Comparison of ENCODE assay signal across 6 cellular contexts in the genomic region with DNA sequence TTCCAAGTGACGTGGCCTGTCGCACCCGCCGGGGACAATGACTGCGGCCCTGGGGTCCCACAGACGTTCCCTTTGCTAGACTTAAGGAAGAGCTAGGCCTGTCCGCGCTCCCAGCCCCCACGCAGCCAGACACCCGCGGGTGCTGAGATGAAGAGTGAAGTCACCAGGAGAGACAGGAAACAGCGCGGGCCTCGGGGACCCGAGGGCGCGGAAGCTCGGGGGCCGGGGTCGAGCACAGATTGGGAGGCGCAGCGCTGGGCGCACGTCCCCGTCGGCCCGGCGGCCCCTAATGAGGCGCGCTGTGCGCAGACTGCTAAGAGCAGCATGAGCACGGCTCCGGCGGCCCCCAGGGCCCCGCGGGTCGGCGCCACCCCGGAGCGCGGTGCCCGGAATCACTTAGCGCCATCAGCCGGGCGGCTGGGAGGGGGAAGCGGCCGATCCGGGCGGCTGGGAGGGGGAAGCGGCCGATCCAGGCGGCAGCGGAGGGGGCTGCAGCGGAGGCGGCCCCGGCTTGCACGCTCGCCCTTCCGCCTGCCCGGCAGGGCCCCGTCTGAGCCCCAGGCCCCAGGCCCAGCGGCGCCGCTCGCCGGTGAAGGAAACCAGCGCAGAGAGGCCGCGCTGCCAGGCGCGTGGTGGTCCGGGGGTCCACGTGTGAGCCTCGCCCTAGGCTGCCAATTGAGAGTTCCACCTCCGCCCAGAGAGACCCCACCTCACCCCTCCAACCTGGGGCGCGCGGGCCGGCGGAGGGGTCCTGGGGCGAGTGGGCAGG. TPM values are rescaled to one million over a fixed set of nuclear protein-coding genes. Genes with fewer than 3 reads are reported as not detected.
DNase-seq lines count a peak whose midpoint lies in the region; ATAC-seq and TF ChIP-seq lines count a peak whose summit lies in the region.
"Had no signal": no experiment of that assay in that cellular context is flagged by ENCODE, and none has a peak within 500 bp of the region (broad histone marks: within the 10 kb centered on the region; RNA-seq: fewer than 3 reads in every experiment).

No MANE protein-coding gene starts in this region.

- no peak for TF ChIP-seq CTCF in fibroblast of villous mesenchyme (IDR thresholded peaks at IDR 0.05; ENCODE audit: insufficient read depth, low read depth, low read length)
- TF ChIP-seq CTCF in suprapubic skin (IDR thresholded peaks at IDR 0.05), result no peak

- no peak for TF ChIP-seq POLR2A in suprapubic skin (IDR thresholded peaks at IDR 0.05)

- peaks cover 12% of the 10 kb centered on the region for H3K4me1 ChIP-seq in suprapubic skin
- H3K4me1 ChIP-seq: SJSA1 had no signal

- no peaks in the 10 kb centered on the region for H3K9me3 ChIP-seq in suprapubic skin
- H3K9me3 ChIP-seq: SJSA1 had no signal

- H3K4me3 ChIP-seq in fibroblast of villous mesenchyme (ENCODE audit: low read depth, low read length) (peak overlapping the region; percentile 40), suprapubic skin (peak overlapping the region; percentile 43)
- H3K4me3 ChIP-seq: SJSA1 had no signal

- peaks cover 43% of the 10 kb centered on the region for H3K27me3 ChIP-seq in suprapubic skin

- DNase-seq in activated CD4-positive, alpha-beta T cell treated with anti-CD3 and anti-CD28 coated beads, Interleukin-2, amount 50 U/mL, for 48 hours, result peak; percentile 41 to 48
- DNase-seq in fibroblast of villous mesenchyme (ENCODE audit: low read depth) (no peak), suprapubic skin (ENCODE audit: low spot score in 2 of 2) (no peak)

- no peak for TF ChIP-seq EP300 in suprapubic skin (IDR thresholded peaks at IDR 0.05)

- no peak for ATAC-seq in HG02938 (IDR thresholded peaks at IDR 0.05; ENCODE audit: unreplicated experiment)
- ATAC-seq in HG03045 (IDR thresholded peaks at IDR 0.05; ENCODE audit: unreplicated experiment), result no peak

- H3K36me3 ChIP-seq in suprapubic skin, result no peaks in the 10 kb centered on the region
- H3K36me3 ChIP-seq: SJSA1 had no signal

- H3K27ac ChIP-seq in suprapubic skin, result no peak overlapping the region
- H3K27ac ChIP-seq: SJSA1 had no signal

- WGBS in suprapubic skin, result 12% methylated on average over 37 of the region's 81 CpGs

RNA-seq across cellular contexts. Expression of a gene that starts 8.3 kb away (rescaled TPM):
- not detected in 2 replicates for total RNA-seq in fibroblast of villous mesenchyme
- not detected for total RNA-seq in suprapubic skin
- total RNA-seq: SJSA1 had no signal

RNA-seq across cellular contexts. Expression of a gene that starts 21.4 kb away (rescaled TPM):
- total RNA-seq in fibroblast of villous mesenchyme (not detected in 2 replicates), suprapubic skin (1 to 10 TPM in 1 of 4 donors, not detected in 3; 2.0 TPM)
- total RNA-seq: SJSA1 had no signal

RNA-seq across cellular contexts. Expression of a gene that starts 46.9 kb away (rescaled TPM):
- 26.8 and 31.6 TPM in 2 replicates for total RNA-seq in fibroblast of villous mesenchyme
- 10 to 100 TPM; 38.5 to 59.4 (median 53.7) TPM for total RNA-seq in suprapubic skin

RNA-seq across cellular contexts. Expression of a gene that starts 49.4 kb away (rescaled TPM):
- under 0.01 TPM in 1 of 2 replicates, not detected in the other for total RNA-seq in fibroblast of villous mesenchyme
- under 1 TPM in 2 of 4 donors, not detected in 2; 0.83 TPM for total RNA-seq in suprapubic skin
- total RNA-seq: SJSA1 had no signal

Comparison
In these comparisons a context has a peak if more than half of its experiments do, and no peak if none do; other contexts are left out.
1. DNase-seq: peak in activated CD4-positive, alpha-beta T cell treated with anti-CD3 and anti-CD28 coated beads, Interleukin-2, amount 50 U/mL, for 48 hours (2 of 2); none in fibroblast of villous mesenchyme (single experiment) and suprapubic skin (0 of 2).